1 cellular context compared by ENCODE assay signal in the genomic region with DNA sequence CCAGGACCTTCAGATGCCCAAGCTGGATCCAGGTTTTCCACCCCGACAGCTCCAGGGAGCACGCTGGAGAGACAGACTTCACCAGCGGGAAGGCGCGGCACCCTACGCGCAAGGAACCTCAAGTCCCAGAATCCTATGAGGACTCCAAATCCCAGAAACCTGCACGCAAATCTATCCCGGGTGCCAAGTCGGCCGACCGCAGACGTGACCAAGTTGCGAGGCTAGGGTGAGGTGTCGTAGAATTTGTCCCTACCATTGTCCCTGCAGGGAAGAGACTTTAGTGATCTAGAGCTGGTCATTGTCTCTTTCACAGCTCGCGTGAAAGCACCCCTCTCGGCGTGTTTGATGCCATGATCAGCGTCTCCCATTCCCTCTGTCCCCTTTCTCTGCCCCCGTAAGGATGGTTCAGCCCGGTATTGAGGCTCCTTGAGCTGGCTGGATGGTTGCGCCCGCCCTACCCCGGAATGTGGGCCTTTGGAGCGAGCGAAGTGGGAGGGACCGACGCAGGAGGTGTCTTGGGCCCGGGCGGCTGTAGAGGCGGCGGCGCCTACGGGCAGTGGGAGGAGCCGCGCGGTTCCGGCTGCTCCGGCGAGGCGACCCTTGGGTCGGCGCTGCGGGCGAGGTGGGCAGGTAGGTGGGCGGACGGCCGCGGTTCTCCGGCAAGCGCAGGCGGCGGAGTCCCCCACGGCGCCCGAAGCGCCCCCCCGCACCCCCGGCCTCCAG.
TF ChIP-seq lines count a peak whose summit lies in the region.

A gene (plus strand): TSS at position 501 of the 723 bp plus-strand sequence. CDS start 246 bp downstream, outside the sequence.

TF ChIP-seq in HCT116, 20 proteins besides CTCF, POLR2A, EP300 and RAD21 (continued from another document):
- TF ChIP-seq, protein P1, sequence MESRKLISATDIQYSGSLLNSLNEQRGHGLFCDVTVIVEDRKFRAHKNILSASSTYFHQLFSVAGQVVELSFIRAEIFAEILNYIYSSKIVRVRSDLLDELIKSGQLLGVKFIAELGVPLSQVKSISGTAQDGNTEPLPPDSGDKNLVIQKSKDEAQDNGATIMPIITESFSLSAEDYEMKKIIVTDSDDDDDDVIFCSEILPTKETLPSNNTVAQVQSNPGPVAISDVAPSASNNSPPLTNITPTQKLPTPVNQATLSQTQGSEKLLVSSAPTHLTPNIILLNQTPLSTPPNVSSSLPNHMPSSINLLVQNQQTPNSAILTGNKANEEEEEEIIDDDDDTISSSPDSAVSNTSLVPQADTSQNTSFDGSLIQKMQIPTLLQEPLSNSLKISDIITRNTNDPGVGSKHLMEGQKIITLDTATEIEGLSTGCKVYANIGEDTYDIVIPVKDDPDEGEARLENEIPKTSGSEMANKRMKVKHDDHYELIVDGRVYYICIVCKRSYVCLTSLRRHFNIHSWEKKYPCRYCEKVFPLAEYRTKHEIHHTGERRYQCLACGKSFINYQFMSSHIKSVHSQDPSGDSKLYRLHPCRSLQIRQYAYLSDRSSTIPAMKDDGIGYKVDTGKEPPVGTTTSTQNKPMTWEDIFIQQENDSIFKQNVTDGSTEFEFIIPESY (IDR thresholded peaks at IDR 0.05; ENCODE audit: extremely low read depth, insufficient replicate concordance, low read length) = peak; percentile 25
- TF ChIP-seq EGR1 (IDR thresholded peaks at IDR 0.05; ENCODE audit: low read depth) = no peak; the same call in 1 of the 2 replicates
- TF ChIP-seq ELF1 (IDR thresholded peaks at IDR 0.05; ENCODE audit: borderline replicate concordance, low read depth) = no peak; the same call in 1 of the 2 replicates
- peak; percentile 76 for TF ChIP-seq POLR2AphosphoS5 (IDR thresholded peaks at IDR 0.05; ENCODE audit: low read depth, low read length)
- TF ChIP-seq, protein P2, sequence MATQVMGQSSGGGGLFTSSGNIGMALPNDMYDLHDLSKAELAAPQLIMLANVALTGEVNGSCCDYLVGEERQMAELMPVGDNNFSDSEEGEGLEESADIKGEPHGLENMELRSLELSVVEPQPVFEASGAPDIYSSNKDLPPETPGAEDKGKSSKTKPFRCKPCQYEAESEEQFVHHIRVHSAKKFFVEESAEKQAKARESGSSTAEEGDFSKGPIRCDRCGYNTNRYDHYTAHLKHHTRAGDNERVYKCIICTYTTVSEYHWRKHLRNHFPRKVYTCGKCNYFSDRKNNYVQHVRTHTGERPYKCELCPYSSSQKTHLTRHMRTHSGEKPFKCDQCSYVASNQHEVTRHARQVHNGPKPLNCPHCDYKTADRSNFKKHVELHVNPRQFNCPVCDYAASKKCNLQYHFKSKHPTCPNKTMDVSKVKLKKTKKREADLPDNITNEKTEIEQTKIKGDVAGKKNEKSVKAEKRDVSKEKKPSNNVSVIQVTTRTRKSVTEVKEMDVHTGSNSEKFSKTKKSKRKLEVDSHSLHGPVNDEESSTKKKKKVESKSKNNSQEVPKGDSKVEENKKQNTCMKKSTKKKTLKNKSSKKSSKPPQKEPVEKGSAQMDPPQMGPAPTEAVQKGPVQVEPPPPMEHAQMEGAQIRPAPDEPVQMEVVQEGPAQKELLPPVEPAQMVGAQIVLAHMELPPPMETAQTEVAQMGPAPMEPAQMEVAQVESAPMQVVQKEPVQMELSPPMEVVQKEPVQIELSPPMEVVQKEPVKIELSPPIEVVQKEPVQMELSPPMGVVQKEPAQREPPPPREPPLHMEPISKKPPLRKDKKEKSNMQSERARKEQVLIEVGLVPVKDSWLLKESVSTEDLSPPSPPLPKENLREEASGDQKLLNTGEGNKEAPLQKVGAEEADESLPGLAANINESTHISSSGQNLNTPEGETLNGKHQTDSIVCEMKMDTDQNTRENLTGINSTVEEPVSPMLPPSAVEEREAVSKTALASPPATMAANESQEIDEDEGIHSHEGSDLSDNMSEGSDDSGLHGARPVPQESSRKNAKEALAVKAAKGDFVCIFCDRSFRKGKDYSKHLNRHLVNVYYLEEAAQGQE (IDR thresholded peaks at IDR 0.05; ENCODE audit: low read depth) = no peak
- TF ChIP-seq YY1 (IDR thresholded peaks at IDR 0.05; ENCODE audit: extremely low read depth, insufficient replicate concordance, low read depth, low read length) = peak; percentile 63
- TF ChIP-seq CBX3 (IDR thresholded peaks at IDR 0.05; ENCODE audit: low read depth) = 0 out of 2 replicates have a peak, but pooled peaks have one; percentile 46
- TF ChIP-seq, protein P3, sequence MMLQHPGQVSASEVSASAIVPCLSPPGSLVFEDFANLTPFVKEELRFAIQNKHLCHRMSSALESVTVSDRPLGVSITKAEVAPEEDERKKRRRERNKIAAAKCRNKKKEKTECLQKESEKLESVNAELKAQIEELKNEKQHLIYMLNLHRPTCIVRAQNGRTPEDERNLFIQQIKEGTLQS (IDR thresholded peaks at IDR 0.05) = no peak
- TF ChIP-seq EZH2 (IDR thresholded peaks at IDR 0.05) = no peak
- no peak for TF ChIP-seq FOSL1 (IDR thresholded peaks at IDR 0.05; ENCODE audit: low read depth)
- TF ChIP-seq SIN3A (IDR thresholded peaks at IDR 0.05; ENCODE audit: low read depth) = peak; percentile 58; the same call in 1 of the 2 replicates
- TF ChIP-seq TCF7L2 (IDR thresholded peaks at IDR 0.05; ENCODE audit: borderline replicate concordance, extremely low read depth, insufficient read depth, insufficient read length) = peak; percentile 79
- no peak for TF ChIP-seq CEBPB (IDR thresholded peaks at IDR 0.05; ENCODE audit: low read depth)
- TF ChIP-seq JUND (IDR thresholded peaks at IDR 0.05) = peak; percentile 97
- TF ChIP-seq, protein P4, sequence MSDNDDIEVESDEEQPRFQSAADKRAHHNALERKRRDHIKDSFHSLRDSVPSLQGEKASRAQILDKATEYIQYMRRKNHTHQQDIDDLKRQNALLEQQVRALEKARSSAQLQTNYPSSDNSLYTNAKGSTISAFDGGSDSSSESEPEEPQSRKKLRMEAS (IDR thresholded peaks at IDR 0.05) = 0 out of 2 replicates have a peak, but pooled peaks have one; percentile 88
- peak; percentile 67; the same call in 1 of the 2 replicates for TF ChIP-seq ZFX (IDR thresholded peaks at IDR 0.05)
- TF ChIP-seq EZH2phosphoT487 (IDR thresholded peaks at IDR 0.05; ENCODE audit: borderline replicate concordance) = no peak
- TF ChIP-seq SP1 (IDR thresholded peaks at IDR 0.05; ENCODE audit: low read depth) = peak; percentile 96
